1 cellular context compared by ENCODE assay signal in the genomic region with DNA sequence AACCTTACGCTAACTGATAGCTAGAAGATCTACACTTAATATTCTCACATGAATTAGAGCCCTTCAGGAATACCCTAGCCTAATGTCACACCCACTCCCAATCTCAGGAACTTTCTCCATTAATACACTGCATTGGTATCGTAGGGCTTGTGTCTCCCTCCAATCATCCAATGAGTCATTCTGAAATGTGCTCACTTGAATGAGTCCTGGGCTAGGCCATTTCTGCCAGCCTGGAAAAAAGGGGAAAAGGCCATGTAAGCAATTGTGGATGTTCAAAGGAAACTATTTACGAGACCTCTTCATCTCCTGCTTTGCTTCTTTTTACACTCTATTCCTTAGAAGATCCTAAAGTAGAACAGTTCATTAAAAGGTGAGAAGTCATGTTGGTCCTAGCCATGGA.
TF ChIP-seq lines count a peak whose summit lies in the region.

No MANE protein-coding gene starts in this region.

TF ChIP-seq in K562, 482 proteins besides CTCF, POLR2A, EP300 and RAD21 (continued from another document):
- no peak for TF ChIP-seq SAFB2 (IDR thresholded peaks at IDR 0.05; ENCODE audit: borderline replicate concordance, low read depth, low read length, severe bottlenecking)
